ENCODE assay signal across 19 cellular contexts in the genomic region with DNA sequence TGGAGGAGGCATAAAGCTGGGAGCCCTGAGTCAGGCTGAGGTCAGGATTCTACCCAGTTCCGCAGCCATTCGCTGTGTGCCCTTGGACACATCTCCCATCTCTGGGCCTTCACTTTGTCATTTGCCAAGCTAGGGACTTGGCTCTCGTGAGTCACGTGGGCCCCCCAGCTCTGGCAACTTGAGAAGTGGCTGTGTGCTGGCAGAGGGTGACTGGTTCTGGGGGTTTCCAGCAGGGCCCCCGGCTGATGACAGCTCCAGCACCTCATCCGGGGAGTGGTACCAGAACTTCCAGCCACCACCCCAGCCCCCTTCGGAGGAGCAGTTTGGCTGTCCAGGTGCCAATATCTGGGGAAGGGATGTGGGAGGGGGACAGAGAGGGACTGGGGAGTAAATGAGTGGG. TPM values are rescaled to one million over a fixed set of nuclear protein-coding genes. Genes with fewer than 3 reads are reported as not detected.
DNase-seq lines count a peak whose midpoint lies in the region; ATAC-seq, FAIRE-seq and TF ChIP-seq lines count a peak whose summit lies in the region.
"Had no signal": no experiment of that assay in that cellular context is flagged by ENCODE, and none has a peak within 500 bp of the region (broad histone marks: within the 10 kb centered on the region; RNA-seq: fewer than 3 reads in every experiment).

No MANE protein-coding gene starts in this region.

- POLR2A ChIA-PET in activated CD8-positive, alpha-beta T cell treated with anti-CD3 and anti-CD28 coated beads for 36 hours (lab: Charles Lee), result interaction anchor here (0.5 to 8.7 kb wide), 5 partner anchors 8 to 93 kb away, joined by 3 to 79 read pairs (median 3); no protein-coding TSS in a partner anchor
- POLR2A ChIA-PET in activated CD8-positive, alpha-beta T cell treated with anti-CD3 and anti-CD28 coated beads, Interleukin-2, amount 10 ng/mL, durations not matched to agents 7 days and 5 days (lab: Charles Lee), result interaction anchor here (1.2 to 1.8 kb wide), 2 partner anchors 9 to 12 kb away, joined by 3 to 4 read pairs; no protein-coding TSS in a partner anchor
- POLR2A ChIA-PET in CD4-positive, alpha-beta T cell (lab: Charles Lee), result interaction anchor here (0.9 to 4.1 kb wide), 8 partner anchors 8 to 62 kb away, joined by 3 to 34 read pairs (median 8); no protein-coding TSS in a partner anchor
- POLR2A ChIA-PET in activated CD4-positive, alpha-beta memory T cell treated with anti-CD3 and anti-CD28 coated beads, Interleukin-2, amount 10 ng/mL, durations not matched to agents 7 days and 5 days (lab: Charles Lee), result interaction anchor here (0.8 to 13.7 kb wide), 7 partner anchors 8 to 96 kb away, joined by 3 to 265 read pairs (median 4); no protein-coding TSS in a partner anchor
- POLR2A ChIA-PET in H1 (lab: Charles Lee; ENCODE audit: partially characterized antibody), result interaction anchor here (1.1 to 2.0 kb wide), 2 partner anchors 10 to 67 kb away, joined by 3 to 4 read pairs; no protein-coding TSS in a partner anchor

- H2AFZ ChIP-seq in H1 (ENCODE audit: low read length) (no peak overlapping the region), trophoblast cell (ENCODE audit: insufficient read depth, low read length, poor library complexity) (no peak overlapping the region)

- H4K91ac ChIP-seq in H1 (replicated peaks; ENCODE audit: insufficient read length, low read length) (no peak overlapping the region), trophoblast cell (ENCODE audit: low read depth, low read length) (no peak overlapping the region)

- no peaks in the 10 kb centered on the region for H3K9me3 Mint-ChIP-seq in activated CD8-positive, alpha-beta T cell treated with anti-CD3 and anti-CD28 coated beads for 36 hours
- no peaks in the 10 kb centered on the region for H3K9me3 Mint-ChIP-seq in activated CD8-positive, alpha-beta T cell treated with anti-CD3 and anti-CD28 coated beads, Interleukin-2, amount 10 ng/mL, durations not matched to agents 7 days and 5 days (ENCODE audit: insufficient read depth)
- no peaks in the 10 kb centered on the region for H3K9me3 Mint-ChIP-seq in CD4-positive, alpha-beta T cell
- H3K9me3 Mint-ChIP-seq in activated CD4-positive, alpha-beta memory T cell treated with anti-CD3 and anti-CD28 coated beads, Interleukin-2, amount 10 ng/mL, durations not matched to agents 7 days and 5 days, result no peaks in the 10 kb centered on the region

- H3K27ac ChIP-seq in CD4-positive, alpha-beta T cell (ENCODE audit: low read depth, low read length), result peak overlapping the region; percentile 23
- H3K27ac ChIP-seq in H1 (ENCODE audit: low read depth, low read length) (no peak overlapping the region), trophoblast cell (ENCODE audit: low read depth, low read length) (no peak overlapping the region)
- H3K27ac ChIP-seq: C4-2B, Peyer's patch had no signal

- peak overlapping the region; percentile 58 for H3K27ac Mint-ChIP-seq in activated CD8-positive, alpha-beta T cell treated with anti-CD3 and anti-CD28 coated beads for 36 hours
- no peak overlapping the region for H3K27ac Mint-ChIP-seq in activated CD8-positive, alpha-beta T cell treated with anti-CD3 and anti-CD28 coated beads, Interleukin-2, amount 10 ng/mL, durations not matched to agents 7 days and 5 days
- H3K27ac Mint-ChIP-seq in CD4-positive, alpha-beta T cell, result peak overlapping the region; percentile 99
- H3K27ac Mint-ChIP-seq in activated CD4-positive, alpha-beta memory T cell treated with anti-CD3 and anti-CD28 coated beads, Interleukin-2, amount 10 ng/mL, durations not matched to agents 7 days and 5 days, result peak overlapping the region; percentile 64

- H2BK20ac ChIP-seq in H1 (ENCODE audit: low read length), result no peak overlapping the region

- no peak overlapping the region for H4K5ac ChIP-seq in H1 (ENCODE audit: insufficient read length, low read depth, low read length)

- WGBS in H1 (ENCODE audit: extremely low coverage in 1 of 2, insufficient coverage in 1 of 2, insufficient read length in 1 of 2, insufficient replicate concordance in 2 of 2, low coverage in 1 of 2, low lambda C conversion rate in 2 of 2, missing lambda C conversion rate in 1 of 2), 2 experiments, result 84% methylated on average over 6 of the region's 7 CpGs; no CpG with 5 or more reads in 1 of the 2 experiments
- no CpG with 5 or more reads among the region's 7 CpGs for WGBS in trophoblast cell (ENCODE audit: extremely low coverage, insufficient coverage, insufficient read length)

- 0 out of 2 replicates have a peak overlapping the region, but pooled peaks have one; percentile 35 for H4K8ac ChIP-seq in H1 (ENCODE audit: extremely low read depth, insufficient read depth, low read length)
- H4K8ac ChIP-seq in trophoblast cell (ENCODE audit: low read depth, low read length), result no peak overlapping the region

- CTCF ChIA-PET in activated CD8-positive, alpha-beta T cell treated with anti-CD3 and anti-CD28 coated beads for 36 hours (lab: Charles Lee), result interaction anchor here (1.1 to 1.3 kb wide), 4 partner anchors 12 to 48 kb away, joined by 3 to 5 read pairs (median 3); no protein-coding TSS in a partner anchor
- CTCF ChIA-PET in activated CD8-positive, alpha-beta T cell treated with anti-CD3 and anti-CD28 coated beads, Interleukin-2, amount 10 ng/mL, durations not matched to agents 7 days and 5 days (lab: Charles Lee), result interaction anchor here (1.6 kb wide), 1 partner anchor 32 kb away, joined by 4 read pairs; no protein-coding TSS in a partner anchor
- CTCF ChIA-PET in CD4-positive, alpha-beta T cell (lab: Charles Lee), result interaction anchor here (0.5 to 1.4 kb wide), 2 partner anchors 14 to 27 kb away, joined by 3 to 4 read pairs; no protein-coding TSS in a partner anchor
- CTCF ChIA-PET in activated CD4-positive, alpha-beta memory T cell treated with anti-CD3 and anti-CD28 coated beads, Interleukin-2, amount 10 ng/mL, durations not matched to agents 7 days and 5 days (lab: Charles Lee), result interaction anchor here (1.1 kb wide), 1 partner anchor 111 kb away, joined by 3 read pairs; no protein-coding TSS in a partner anchor
- CTCF ChIA-PET in H1 (lab: Charles Lee; ENCODE audit: partially characterized antibody), result interaction anchor here (0.9 to 1.6 kb wide), 4 partner anchors 9 to 187 kb away, joined by 3 to 4 read pairs (median 3); no protein-coding TSS in a partner anchor

- H3K23ac ChIP-seq in H1 (ENCODE audit: insufficient read length) (no peak overlapping the region), trophoblast cell (ENCODE audit: low read length) (no peak overlapping the region)

- no peak for TF ChIP-seq CTCF in activated CD8-positive, alpha-beta T cell treated with anti-CD3 and anti-CD28 coated beads for 36 hours (IDR thresholded peaks at IDR 0.05)
- no peak for TF ChIP-seq CTCF in CD4-positive, alpha-beta T cell (IDR thresholded peaks at IDR 0.05)
- no peak for TF ChIP-seq CTCF in H1 (IDR thresholded peaks at IDR 0.05; ENCODE audit: control extremely low read depth in 1 of 3, insufficient read depth in 1 of 3, low read depth in 1 of 3, low read length in 3 of 3)

- peaks cover 6% of the 10 kb centered on the region; the same call in 1 of the 2 replicates for H3K23me2 ChIP-seq in H1 (ENCODE audit: low read depth, low read length)

- intact Hi-C loops in activated CD8-positive, alpha-beta T cell treated with anti-CD3 and anti-CD28 coated beads for 36 hours (cut with micrococcal nuclease), result no loop called here
- intact Hi-C loops in CD4-positive, alpha-beta T cell (cut with DNase I, micrococcal nuclease), result no loop called here

- no peaks in the 10 kb centered on the region for H3K79me2 ChIP-seq in H1 (ENCODE audit: control insufficient read depth in 1 of 2, insufficient read depth in 2 of 2, low read length in 2 of 2)
- no peaks in the 10 kb centered on the region for H3K79me2 ChIP-seq in trophoblast cell (ENCODE audit: control insufficient read depth, insufficient read depth, low read length, poor library complexity)

- H3K9me3 ChIP-seq in CD4-positive, alpha-beta T cell (ENCODE audit: control insufficient read depth, low read length), result no peaks in the 10 kb centered on the region
- H3K9me3 ChIP-seq in H1 (ENCODE audit: insufficient read depth in 2 of 2, low read depth in 1 of 2, low read length in 1 of 2) (no peaks in the 10 kb centered on the region), trophoblast cell (ENCODE audit: insufficient read depth, low read depth, low read length) (peaks cover 3% of the 10 kb centered on the region)
- H3K9me3 ChIP-seq: Peyer's patch had no signal

- no peak overlapping the region for H3K18ac ChIP-seq in H1 (ENCODE audit: extremely low read depth, low read length)
- no peak overlapping the region for H3K18ac ChIP-seq in trophoblast cell (ENCODE audit: low read length)

- FAIRE-seq in H1 (lab: Jason Lieb, UNC), result no peak
- FAIRE-seq: A204.1, GM12891 had no signal

- H3K27me3 ChIP-seq in CD4-positive, alpha-beta T cell (ENCODE audit: control insufficient read depth, insufficient read depth, low read length), result no peaks in the 10 kb centered on the region
- H3K27me3 ChIP-seq in H1 (replicated peaks in 1 of 4; ENCODE audit: control insufficient read depth in 3 of 4, extremely low read depth in 1 of 4, insufficient read depth in 3 of 4, low read length in 3 of 4) (peaks cover 0 to 13% (median 5%) of the 10 kb centered on the region in 4 experiments; a peak in 5 of 7 replicates), trophoblast cell (ENCODE audit: insufficient read depth, low read length) (no peaks in the 10 kb centered on the region)
- H3K27me3 ChIP-seq: Peyer's patch had no signal

- H3K14ac ChIP-seq in H1 (ENCODE audit: insufficient read length) (no peak overlapping the region), trophoblast cell (ENCODE audit: low read length) (no peak overlapping the region)

- H3K4me1 Mint-ChIP-seq in activated CD8-positive, alpha-beta T cell treated with anti-CD3 and anti-CD28 coated beads for 36 hours (ENCODE audit: low read depth), result peaks cover 56% of the 10 kb centered on the region
- H3K4me1 Mint-ChIP-seq in activated CD8-positive, alpha-beta T cell treated with anti-CD3 and anti-CD28 coated beads, Interleukin-2, amount 10 ng/mL, durations not matched to agents 7 days and 5 days (ENCODE audit: low read depth), result peaks cover 37% of the 10 kb centered on the region
- peaks cover 78% of the 10 kb centered on the region for H3K4me1 Mint-ChIP-seq in CD4-positive, alpha-beta T cell (ENCODE audit: low read depth)
- H3K4me1 Mint-ChIP-seq in activated CD4-positive, alpha-beta memory T cell treated with anti-CD3 and anti-CD28 coated beads, Interleukin-2, amount 10 ng/mL, durations not matched to agents 7 days and 5 days, result peaks cover 43% of the 10 kb centered on the region

- H2BK5ac ChIP-seq in H1 (ENCODE audit: low read depth, low read length) (no peak overlapping the region), trophoblast cell (ENCODE audit: low read depth, low read length, poor library complexity) (no peak overlapping the region)

- no peaks in the 10 kb centered on the region for H3K79me1 ChIP-seq in H1 (ENCODE audit: low read depth, low read length)
- no peaks in the 10 kb centered on the region for H3K79me1 ChIP-seq in trophoblast cell (ENCODE audit: low read length)

- H2BK12ac ChIP-seq in H1 (ENCODE audit: low read depth, low read length) (no peak overlapping the region), trophoblast cell (ENCODE audit: low read length) (no peak overlapping the region)

- H3K36me3 Mint-ChIP-seq in activated CD8-positive, alpha-beta T cell treated with anti-CD3 and anti-CD28 coated beads for 36 hours (ENCODE audit: low read depth), result peaks cover 73% of the 10 kb centered on the region
- peaks cover 81% of the 10 kb centered on the region for H3K36me3 Mint-ChIP-seq in activated CD8-positive, alpha-beta T cell treated with anti-CD3 and anti-CD28 coated beads, Interleukin-2, amount 10 ng/mL, durations not matched to agents 7 days and 5 days (ENCODE audit: low read depth)
- H3K36me3 Mint-ChIP-seq in CD4-positive, alpha-beta T cell (ENCODE audit: low read depth), result peaks cover 91% of the 10 kb centered on the region
- peaks cover 90% of the 10 kb centered on the region for H3K36me3 Mint-ChIP-seq in activated CD4-positive, alpha-beta memory T cell treated with anti-CD3 and anti-CD28 coated beads, Interleukin-2, amount 10 ng/mL, durations not matched to agents 7 days and 5 days (ENCODE audit: low read depth)

- H2BK15ac ChIP-seq in H1 (ENCODE audit: low read length), result no peak overlapping the region

- no peaks in the 10 kb centered on the region for H3K27me3 Mint-ChIP-seq in activated CD8-positive, alpha-beta T cell treated with anti-CD3 and anti-CD28 coated beads for 36 hours
- H3K27me3 Mint-ChIP-seq in activated CD8-positive, alpha-beta T cell treated with anti-CD3 and anti-CD28 coated beads, Interleukin-2, amount 10 ng/mL, durations not matched to agents 7 days and 5 days (ENCODE audit: low read depth), result no peaks in the 10 kb centered on the region
- H3K27me3 Mint-ChIP-seq in CD4-positive, alpha-beta T cell, result no peaks in the 10 kb centered on the region
- no peaks in the 10 kb centered on the region for H3K27me3 Mint-ChIP-seq in activated CD4-positive, alpha-beta memory T cell treated with anti-CD3 and anti-CD28 coated beads, Interleukin-2, amount 10 ng/mL, durations not matched to agents 7 days and 5 days

- no peak overlapping the region for H2AK5ac ChIP-seq in H1 (ENCODE audit: low read depth, low read length)
- H2AK5ac ChIP-seq in trophoblast cell (ENCODE audit: low read length), result no peak overlapping the region

- no peak for TF ChIP-seq POLR2A in H1 (IDR thresholded peaks at IDR 0.05; ENCODE audit: control extremely low read depth in 1 of 2, low read depth in 2 of 2, low read length in 2 of 2)

- no peak overlapping the region for H3K4me3 Mint-ChIP-seq in activated CD8-positive, alpha-beta T cell treated with anti-CD3 and anti-CD28 coated beads for 36 hours
- H3K4me3 Mint-ChIP-seq in activated CD8-positive, alpha-beta T cell treated with anti-CD3 and anti-CD28 coated beads, Interleukin-2, amount 10 ng/mL, durations not matched to agents 7 days and 5 days, result no peak overlapping the region
- H3K4me3 Mint-ChIP-seq in CD4-positive, alpha-beta T cell, result peak overlapping the region; percentile 16
- no peak overlapping the region for H3K4me3 Mint-ChIP-seq in activated CD4-positive, alpha-beta memory T cell treated with anti-CD3 and anti-CD28 coated beads, Interleukin-2, amount 10 ng/mL, durations not matched to agents 7 days and 5 days

- H3K4ac ChIP-seq in H1 (replicated peaks; ENCODE audit: insufficient read length, low read depth, low read length) (no peak overlapping the region), trophoblast cell (ENCODE audit: low read depth, low read length) (no peak overlapping the region)

- H3K9ac ChIP-seq in H1 (replicated peaks in 1 of 4; ENCODE audit: extremely low read depth in 1 of 4, low read depth in 3 of 4, low read length in 3 of 4), result no peak overlapping the region
- no peak overlapping the region for H3K9ac ChIP-seq in trophoblast cell (ENCODE audit: low read length)

- no peaks in the 10 kb centered on the region for H3K36me3 ChIP-seq in H1 (ENCODE audit: control insufficient read depth in 2 of 4, insufficient read depth in 4 of 4, low read length in 3 of 4)
- H3K36me3 ChIP-seq in trophoblast cell (ENCODE audit: control insufficient read depth in 1 of 2, insufficient read depth in 2 of 2, low read length in 2 of 2), result no peaks in the 10 kb centered on the region
- H3K36me3 ChIP-seq: Peyer's patch had no signal

- no peak overlapping the region for H4K12ac ChIP-seq in trophoblast cell (ENCODE audit: low read depth, low read length)

- TF ChIP-seq RAD21 in H1 (IDR thresholded peaks at IDR 0.05 in 1 of 2, conservative IDR thresholded peaks at IDR 0.05 in 1 of 2; ENCODE audit: low read depth in 2 of 2, low read length in 2 of 2), result no peak

- no peak for ATAC-seq in activated CD8-positive, alpha-beta T cell treated with anti-CD3 and anti-CD28 coated beads for 36 hours
- no peak for ATAC-seq in activated CD8-positive, alpha-beta T cell treated with anti-CD3 and anti-CD28 coated beads, Interleukin-2, amount 10 ng/mL, durations not matched to agents 7 days and 5 days
- ATAC-seq in CD4-positive, alpha-beta T cell (ENCODE audit: poor library complexity), result no peak
- ATAC-seq: HCT116 had no signal

- H3K4me3 ChIP-seq in H1 (ENCODE audit: extremely low read depth in 1 of 4, insufficient read depth in 2 of 4, low read depth in 3 of 4, low read length in 4 of 4) (no peak overlapping the region), trophoblast cell (ENCODE audit: low read depth, low read length) (no peak overlapping the region)
- H3K4me3 ChIP-seq: Peyer's patch had no signal

- DNase-seq in activated CD8-positive, alpha-beta T cell treated with anti-CD3 and anti-CD28 coated beads for 36 hours, result peak; percentile 47
- no peak for DNase-seq in activated CD8-positive, alpha-beta T cell treated with anti-CD3 and anti-CD28 coated beads, Interleukin-2, amount 10 ng/mL, durations not matched to agents 7 days and 5 days
- no peak for DNase-seq in CD4-positive, alpha-beta T cell
- DNase-seq in activated CD4-positive, alpha-beta memory T cell treated with anti-CD3 and anti-CD28 coated beads, Interleukin-2, amount 10 ng/mL, durations not matched to agents 7 days and 5 days, result no peak
- no peak for DNase-seq in H1 (ENCODE audit: low read depth in 1 of 2, low spot score in 2 of 2)
- no peak for DNase-seq in foreskin melanocyte
- no peak for DNase-seq in trophoblast cell
- no peak for DNase-seq in AG20443 (ENCODE audit: low spot score)
- DNase-seq: Kasumi-1, NCI-H187 treated with DMSO at 0.1 percent for 48 hours, NCI-H2171, NCI-H446 treated with DMSO at 0.1 percent for 48 hours, NCI-H82, Peyer's patch had no signal

- H2BK120ac ChIP-seq in H1 (replicated peaks; ENCODE audit: low read depth, low read length), result no peak overlapping the region
- no peak overlapping the region for H2BK120ac ChIP-seq in trophoblast cell (ENCODE audit: insufficient read depth, low read length, poor library complexity)

- no peak overlapping the region for H3K56ac ChIP-seq in H1 (replicated peaks; ENCODE audit: insufficient read length, low read depth, low read length)

- TF ChIP-seq EP300 in H1 (IDR thresholded peaks at IDR 0.05; ENCODE audit: borderline replicate concordance in 1 of 2, low read depth in 2 of 2, low read length in 2 of 2), result no peak

- H3K4me2 ChIP-seq in H1 (ENCODE audit: insufficient read depth in 1 of 2, low read depth in 2 of 2, low read length in 2 of 2) (no peak overlapping the region), trophoblast cell (ENCODE audit: low read length) (no peak overlapping the region)

- H3K4me1 ChIP-seq in H1 (replicated peaks in 1 of 4; ENCODE audit: control insufficient read depth in 3 of 4, insufficient read depth in 4 of 4, low read length in 3 of 4) (peaks cover 0 to 4% (median 2%) of the 10 kb centered on the region in 4 experiments; a peak in 5 of 7 replicates), trophoblast cell (ENCODE audit: control insufficient read depth in 1 of 2, insufficient read depth in 2 of 2, low read length in 2 of 2) (peaks cover 0 to 6% of the 10 kb centered on the region in 2 experiments)

- peaks cover 2% of the 10 kb centered on the region in 2 experiments for H4K20me1 ChIP-seq in H1 (replicated peaks in 1 of 2; ENCODE audit: control insufficient read depth in 1 of 2, insufficient read depth in 2 of 2, low read length in 2 of 2)

RNA-seq across cellular contexts. Expression of gene CD6, which starts 46.6 kb away (rescaled TPM):
- 100 to 1,000 TPM; 196 to 201 TPM for total RNA-seq in activated CD8-positive, alpha-beta T cell treated with anti-CD3 and anti-CD28 coated beads for 36 hours
- 100 to 1,000 TPM; 214 to 222 TPM for total RNA-seq in activated CD8-positive, alpha-beta T cell treated with anti-CD3 and anti-CD28 coated beads, Interleukin-2, amount 10 ng/mL, durations not matched to agents 7 days and 5 days
- 100 to 1,000 TPM; 814 to 827 TPM for total RNA-seq in CD4-positive, alpha-beta T cell
- 100 to 1,000 TPM; 293 to 299 TPM for total RNA-seq in activated CD4-positive, alpha-beta memory T cell treated with anti-CD3 and anti-CD28 coated beads, Interleukin-2, amount 10 ng/mL, durations not matched to agents 7 days and 5 days
- 0.19 TPM in 1 of 2 replicates, not detected in the other for total RNA-seq in H1 (2021; fragmentation: NEBNext Ultra II Directional; extraction: Animal tissue kit (Norgen Biotek cat#: 25700))
- 0.03 TPM in 2 replicates for polyA plus RNA-seq in H1 (2011; rRNA removed)
- polyA plus RNA-seq in H1 (2011; cell fraction: cytosol; rRNA removed), result not detected
- 0.30 TPM for polyA plus RNA-seq in H1 (2011; cell fraction: nucleus; rRNA removed)
- 0.11 to 0.62 TPM in 2 of 4 replicates, not detected in the others for polyA plus RNA-seq in H1 (2012, experiment 1 of 2)
- polyA plus RNA-seq in H1 (2012, experiment 2 of 2), result not detected
- polyA plus RNA-seq in H1 (2013, experiment 1 of 2), result 0.08 TPM
- polyA plus RNA-seq in H1 (2013, experiment 2 of 2), result 0.04 TPM
- polyA minus RNA-seq in H1 (2011; rRNA and poly(A)+ RNA removed), result 0.06 TPM in 1 of 2 replicates, not detected in the other
- not detected for polyA minus RNA-seq in H1 (2011; cell fraction: cytosol; rRNA and poly(A)+ RNA removed)
- polyA minus RNA-seq in H1 (2011; cell fraction: nucleus; rRNA and poly(A)+ RNA removed), result not detected
- polyA plus RNA-seq in trophoblast cell (2013), result 0.08 and 0.19 TPM in 2 replicates
- total RNA-seq: G401 had no signal

Comparison
In these comparisons a context has a peak if more than half of its experiments do, and no peak if none do; other contexts are left out.
1. RNA of gene CD6, which starts 46.6 kb away (total RNA-seq): 814 to 827 TPM in CD4-positive, alpha-beta T cell, 293 to 299 TPM in activated CD4-positive, alpha-beta memory T cell treated with anti-CD3 and anti-CD28 coated beads, Interleukin-2, amount 10 ng/mL, durations not matched to agents 7 days and 5 days, 214 to 222 TPM in activated CD8-positive, alpha-beta T cell treated with anti-CD3 and anti-CD28 coated beads, Interleukin-2, amount 10 ng/mL, durations not matched to agents 7 days and 5 days and 196 to 201 TPM in activated CD8-positive, alpha-beta T cell treated with anti-CD3 and anti-CD28 coated beads for 36 hours; 0.19 TPM in H1; every median in the first group is over 100 times any median in the second.